ENCODE assay signal across 21 cellular contexts in the genomic region with DNA sequence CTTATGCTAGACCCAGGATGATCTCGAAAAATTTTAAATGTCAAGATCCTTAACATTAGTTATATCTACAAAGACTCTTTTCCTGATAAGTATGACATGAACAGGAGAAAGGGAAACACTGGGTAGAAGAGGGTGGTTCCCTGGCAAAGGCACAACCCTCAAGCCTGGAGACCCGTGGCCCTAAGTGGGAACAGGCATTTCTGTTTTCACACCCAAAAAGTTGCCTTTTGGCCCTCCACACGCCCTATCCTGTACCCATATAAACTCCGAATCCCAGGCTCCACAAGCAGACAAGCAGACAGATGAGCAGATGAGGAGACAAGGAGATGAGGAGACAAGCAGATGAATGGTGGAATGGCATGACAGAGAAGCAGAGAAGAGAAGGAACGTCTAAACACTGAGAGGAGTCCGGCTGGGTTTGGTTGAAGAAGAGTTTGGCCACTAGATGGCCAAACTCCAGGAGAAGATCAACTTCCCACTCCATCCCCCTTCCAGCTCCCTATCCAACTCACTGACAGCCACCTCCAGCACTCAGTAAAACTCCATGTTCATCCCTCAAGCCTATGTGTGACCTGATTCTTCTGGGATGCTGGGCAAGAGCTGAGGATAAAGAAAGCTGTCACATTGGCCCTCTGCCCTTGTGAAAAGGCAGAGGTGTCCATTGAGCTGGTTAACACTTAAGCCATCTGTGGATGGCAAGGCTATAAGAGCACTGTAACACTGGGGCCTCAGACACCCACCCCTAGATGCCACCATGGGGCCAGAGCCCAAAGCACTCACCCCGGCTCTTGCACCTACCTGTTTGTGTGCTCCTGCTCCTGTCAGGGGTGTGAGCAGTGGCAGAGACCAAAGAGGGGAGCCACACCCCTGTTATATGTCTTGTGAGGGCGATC.
DNase-seq lines count a peak whose midpoint lies in the region; ATAC-seq, FAIRE-seq and TF ChIP-seq lines count a peak whose summit lies in the region.
"Had no signal": no experiment of that assay in that cellular context is flagged by ENCODE, and none has a peak within 500 bp of the region (broad histone marks: within the 10 kb centered on the region; RNA-seq: fewer than 3 reads in every experiment).

No MANE protein-coding gene starts in this region.

- DNase-seq in DMS114 treated with DMSO at 0.1 percent for 48 hours (lab: John Stamatoyannopoulos, UW; ENCODE audit: unreplicated experiment) = peak; percentile 1
- peak; percentile 51 for DNase-seq in HEK293T (ENCODE audit: extremely low spot score)
- peak; percentile 61 for DNase-seq in SK-MEL-5 (ENCODE audit: low read depth, low spot score)
- no peak for DNase-seq in HepG2 (ENCODE audit: low spot score)
- no peak for DNase-seq in osteocyte (ENCODE audit: extremely low spot score, unreplicated experiment)
- no peak for DNase-seq in G401 (ENCODE audit: low spot score)
- DNase-seq in activated CD4-positive, CD25-positive, alpha-beta regulatory T cell treated with anti-CD3 and anti-CD28 coated beads, Interleukin-2, amount 50 U/mL, for 72 hours = no peak
- DNase-seq: activated CD4-positive, alpha-beta T cell treated with anti-CD3 and anti-CD28 coated beads, Interleukin-2, amount 50 U/mL, for 4 hours; activated naive CD8-positive, alpha-beta T cell treated with anti-CD3 and anti-CD28 coated beads for 36 hours; activated T-cell treated with anti-CD3 and anti-CD28 coated beads, Interleukin-2, amount 50 U/mL, for 48 hours; effector CD4-positive, alpha-beta T cell; hypothalamus; MG63; NCI-H187; NCI-H446; nucleus accumbens; PC-9; stimulated activated CD4-positive, alpha-beta T cell treated with anti-CD3 and anti-CD28 coated beads, Interleukin-2, amount 100 ng/mL, for 24 hours; substantia nigra had no signal

- H3K4me3 Mint-ChIP-seq in osteocyte (ENCODE audit: unreplicated experiment) = no peak overlapping the region
- H3K4me3 Mint-ChIP-seq: activated naive CD8-positive, alpha-beta T cell treated with anti-CD3 and anti-CD28 coated beads for 36 hours; B cell had no signal

- peak; percentile 81 for ATAC-seq in HepG2

- in situ Hi-C loops in SK-MEL-5 (cut with HindIII; ENCODE audit: low pct_unique_long_range_greater_than_20kb, low sequenced_read_pairs) = loop anchor here (25.0 kb wide), 1 partner anchor 204 kb away; no protein-coding TSS in a partner anchor
- in situ Hi-C loops in HepG2 (cut with HindIII; ENCODE audit: extremely low pct_ligation_motif_present, low pct_unique_long_range_greater_than_20kb) = no loop called here
- in situ Hi-C loops in G401 (cut with HindIII; ENCODE audit: low sequenced_read_pairs) = no loop called here

- H3K27ac Mint-ChIP-seq in osteocyte (ENCODE audit: unreplicated experiment) = no peak overlapping the region
- H3K27ac Mint-ChIP-seq: activated naive CD8-positive, alpha-beta T cell treated with anti-CD3 and anti-CD28 coated beads for 36 hours; B cell had no signal

- H3K9me3 Mint-ChIP-seq in osteocyte (ENCODE audit: unreplicated experiment) = peaks cover 9% of the 10 kb centered on the region
- H3K9me3 Mint-ChIP-seq: activated naive CD8-positive, alpha-beta T cell treated with anti-CD3 and anti-CD28 coated beads for 36 hours had no signal

- H3K9me3 ChIP-seq in HepG2 (ENCODE audit: low read length) = peaks cover 8% of the 10 kb centered on the region
- H3K9me3 ChIP-seq: MG63 had no signal

- no peaks in the 10 kb centered on the region for H3K36me3 ChIP-seq in HepG2 (replicated peaks in 1 of 2; ENCODE audit: control insufficient read depth in 1 of 2, insufficient read depth in 2 of 2, low read length in 2 of 2)
- H3K36me3 ChIP-seq: MG63 had no signal

- TF ChIP-seq CTCF in HepG2 (CRISPR knock-in tag; IDR thresholded peaks at IDR 0.05) (peak; percentile 50), osteocyte (IDR thresholded peaks at IDR 0.05) (no peak)

- peaks cover 0 to 13% of the 10 kb centered on the region in 2 experiments; a peak in 3 of 5 replicates for H3K27me3 ChIP-seq in HepG2 (ENCODE audit: control insufficient read depth in 1 of 2, insufficient read depth in 2 of 2, low read length in 2 of 2)
- H3K27me3 ChIP-seq: MG63 had no signal

- H3K4me1 ChIP-seq in HepG2 (ENCODE audit: insufficient read depth, low read length) = no peaks in the 10 kb centered on the region

- no peaks in the 10 kb centered on the region for H3K4me1 Mint-ChIP-seq in osteocyte (ENCODE audit: unreplicated experiment)
- H3K4me1 Mint-ChIP-seq: activated naive CD8-positive, alpha-beta T cell treated with anti-CD3 and anti-CD28 coated beads for 36 hours; B cell had no signal

- H3K4me3 ChIP-seq in HepG2 (replicated peaks in 1 of 3; ENCODE audit: insufficient read depth in 1 of 3, low read depth in 2 of 3, low read length in 3 of 3) = no peak overlapping the region
- H3K4me3 ChIP-seq: MG63, PC-9, SK-N-MC had no signal

- peak; percentile 61 for FAIRE-seq in HepG2 (lab: Jason Lieb, UNC)

- BruUV-seq in HepG2 (replicated peaks; lab: Mats Ljungman, UMichigan) = no TSS peak

- no peaks in the 10 kb centered on the region for H4K20me1 ChIP-seq in HepG2 (ENCODE audit: insufficient read depth, low read length)

- intact Hi-C loops in HepG2 (cut with micrococcal nuclease; ENCODE audit: unreplicated experiment) = loop anchor here (1.0 kb wide), 1 partner anchor 18 kb away; no protein-coding TSS in a partner anchor

- TF ChIP-seq EP300 in HepG2 (IDR thresholded peaks at IDR 0.05; ENCODE audit: low read depth in 2 of 2, low read length in 2 of 2) (no peak), HepG2 (CRISPR knock-in tag; IDR thresholded peaks at IDR 0.05; ENCODE audit: borderline replicate concordance) (no peak)

- no peaks in the 10 kb centered on the region for H3K27me3 Mint-ChIP-seq in osteocyte (ENCODE audit: unreplicated experiment)

- H3K79me2 ChIP-seq in HepG2 (ENCODE audit: insufficient read depth, low read length) = no peaks in the 10 kb centered on the region

- no peaks in the 10 kb centered on the region for H3K36me3 Mint-ChIP-seq in osteocyte (ENCODE audit: unreplicated experiment)
- H3K36me3 Mint-ChIP-seq: activated naive CD8-positive, alpha-beta T cell treated with anti-CD3 and anti-CD28 coated beads for 36 hours had no signal

- CTCF ChIA-PET in HEK293T (lab: Yijun Ruan, JAX) (interaction anchor here (1.0 kb wide), 1 partner anchor 24 kb away, joined by 6 read pairs; no protein-coding TSS in a partner anchor), HepG2 (lab: Yijun Ruan, JAX; ENCODE audit: low intra/inter-chr PET ratio, low total read pairs) (interaction anchor here (1.7 kb wide), 1 partner anchor 19 kb away, joined by 7 read pairs; no protein-coding TSS in a partner anchor)

- H2AFZ ChIP-seq in HepG2 (ENCODE audit: low read length) = no peak overlapping the region
- H2AFZ ChIP-seq: PC-9 had no signal

- TF ChIP-seq RAD21 in HepG2 (CRISPR knock-in tag; IDR thresholded peaks at IDR 0.05) = no peak

- POLR2A ChIA-PET in HEK293T (lab: Yijun Ruan, JAX) = no interaction called here
- POLR2A ChIA-PET in HepG2 (lab: Yijun Ruan, JAX) = no interaction called here

- no peak overlapping the region for H3K27ac ChIP-seq in HepG2 (ENCODE audit: extremely low read length, insufficient read depth, low read length)
- H3K27ac ChIP-seq: PC-9, SK-N-MC had no signal

- H3K9ac ChIP-seq in HepG2 (ENCODE audit: insufficient read depth, low read depth, low read length) = no peak overlapping the region

- WGBS in HepG2 (ENCODE audit: low lambda C conversion rate) = 1% methylated on average over 8 of the region's 8 CpGs

- no peak for TF ChIP-seq POLR2A in HepG2 (IDR thresholded peaks at IDR 0.05; ENCODE audit: insufficient read depth in 1 of 2, low read depth in 2 of 2, low read length in 2 of 2)

- H3K4me2 ChIP-seq in HepG2 (ENCODE audit: low read depth, low read length) = no peak overlapping the region
- H3K4me2 ChIP-seq: PC-9 had no signal

TF ChIP-seq in HEK293T, 16 proteins besides CTCF, POLR2A, EP300 and RAD21:
- no peak for TF ChIP-seq SP1 (IDR thresholded peaks at IDR 0.05)
- TF ChIP-seq BHLHE40 (IDR thresholded peaks at IDR 0.05; ENCODE audit: borderline replicate concordance) = no peak
- TF ChIP-seq ELF4 (IDR thresholded peaks at IDR 0.05) = no peak
- TF ChIP-seq ZNF384 (IDR thresholded peaks at IDR 0.05) = no peak
- no peak for TF ChIP-seq NFRKB (IDR thresholded peaks at IDR 0.05)
- TF ChIP-seq L3MBTL2 (conservative IDR thresholded peaks at IDR 0.05) = no peak
- TF ChIP-seq HDGF (IDR thresholded peaks at IDR 0.05; ENCODE audit: borderline replicate concordance) = no peak
- no peak for TF ChIP-seq ARNT (IDR thresholded peaks at IDR 0.05)

TF ChIP-seq in HepG2, 621 proteins besides CTCF, POLR2A, EP300 and RAD21 (continues in another document):
- TF ChIP-seq ZNF230 (CRISPR knock-in tag; IDR thresholded peaks at IDR 0.05) (no peak), ZNF605 (CRISPR knock-in tag; IDR thresholded peaks at IDR 0.05) (0 out of 2 replicates have a peak, but pooled peaks have one; percentile 23), CBX5 (CRISPR knock-in tag; IDR thresholded peaks at IDR 0.05; ENCODE audit: borderline replicate concordance) (peak; percentile 51; the same call in 1 of the 2 replicates), ZNF326 (CRISPR knock-in tag; IDR thresholded peaks at IDR 0.05; ENCODE audit: borderline replicate concordance) (no peak), XRCC5 (optimal IDR thresholded peaks at IDR 0.05; ENCODE audit: low read length) (peak; percentile 38), SMC3 (IDR thresholded peaks at IDR 0.05; ENCODE audit: low read length) (peak; percentile 12; the same call in 1 of the 2 replicates), SCMH1 (CRISPR knock-in tag; IDR thresholded peaks at IDR 0.05; ENCODE audit: borderline replicate concordance) (no peak), SMAD3 (CRISPR knock-in tag; IDR thresholded peaks at IDR 0.05) (no peak), SETDB1 (CRISPR knock-in tag; IDR thresholded peaks at IDR 0.05; ENCODE audit: borderline replicate concordance) (peak; percentile 71; the same call in 1 of the 2 replicates), SIN3A (IDR thresholded peaks at IDR 0.05; ENCODE audit: borderline replicate concordance, low read depth, low read length) (no peak), ZC3H13 (CRISPR knock-in tag; IDR thresholded peaks at IDR 0.05) (no peak), STAG1 (CRISPR knock-in tag; IDR thresholded peaks at IDR 0.05) (peak; percentile 26; the same call in 1 of the 2 replicates), ZNF879 (CRISPR knock-in tag; IDR thresholded peaks at IDR 0.05) (no peak)

Comparison
In these comparisons a context has a peak if more than half of its experiments do, and no peak if none do; other contexts are left out.
1. DNase-seq: peak in DMS114 treated with DMSO at 0.1 percent for 48 hours (single experiment), HEK293T (single experiment) and SK-MEL-5 (single experiment); none in HepG2 (single experiment), osteocyte (single experiment), G401 (single experiment) and activated CD4-positive, CD25-positive, alpha-beta regulatory T cell treated with anti-CD3 and anti-CD28 coated beads, Interleukin-2, amount 50 U/mL, for 72 hours (single experiment).